In genomic region chr22:45612451-45612901, GRCh38 we compare ENCODE assay signal across 9 cellular contexts. TPM values are rescaled to one million over a fixed set of nuclear protein-coding genes. Genes with fewer than 3 reads are reported as not detected.
DNase-seq lines count a peak whose midpoint lies in the region; ATAC-seq and TF ChIP-seq lines count a peak whose summit lies in the region.
"Had no signal": no experiment of that assay in that cellular context is flagged by ENCODE, and none has a peak within 500 bp of the region (broad histone marks: within the 10 kb centered on the region; RNA-seq: fewer than 3 reads in every experiment).

No MANE protein-coding gene starts in this region.

- H3K9me3 ChIP-seq in transverse colon: no peaks in the 10 kb centered on the region
- H3K9me3 ChIP-seq: neutrophil had no signal

- no peak for TF ChIP-seq CTCF in transverse colon (IDR thresholded peaks at IDR 0.05)

- H3K4me1 Mint-ChIP-seq in stimulated activated memory B cell treated with anti-CD40 and anti-IgM and Interleukin-4, amounts not matched to agents 10 μg/mL and 1 μg/mL and 100 μg/mL, for 72 hours: no peaks in the 10 kb centered on the region

- WGBS in transverse colon (ENCODE audit: low coverage in 1 of 2), 2 donors: 60 to 86% methylated on average over 7 to 15 of the region's 15 CpGs

- H3K27me3 Mint-ChIP-seq in stimulated activated memory B cell treated with anti-CD40 and anti-IgM and Interleukin-4, amounts not matched to agents 10 μg/mL and 1 μg/mL and 100 μg/mL, for 72 hours: peaks cover 14% of the 10 kb centered on the region

- peak overlapping the region in 2 of 4 donors; percentile 7 to 8 for H3K27ac ChIP-seq in transverse colon
- H3K27ac ChIP-seq: neutrophil had no signal

- in situ Hi-C loops in transverse colon (cut with MboI; ENCODE audit: low pct_ligation_motif_present in 1 of 4, low pct_unique_long_range_greater_than_20kb in 1 of 4, low sequenced_read_pairs in 3 of 4): no loop called here

- intact Hi-C loops in Right ventricle myocardium superior (cut with DNase I): no loop called here
- intact Hi-C loops in transverse colon (cut with DNase I; ENCODE audit: low total_unique reads): no loop called here

- no peak overlapping the region for H3K27ac Mint-ChIP-seq in stimulated activated memory B cell treated with anti-CD40 and anti-IgM and Interleukin-4, amounts not matched to agents 10 μg/mL and 1 μg/mL and 100 μg/mL, for 72 hours

- no peaks in the 10 kb centered on the region for H3K36me3 Mint-ChIP-seq in stimulated activated memory B cell treated with anti-CD40 and anti-IgM and Interleukin-4, amounts not matched to agents 10 μg/mL and 1 μg/mL and 100 μg/mL, for 72 hours

- H3K27me3 ChIP-seq in transverse colon: no peaks in the 10 kb centered on the region

- no peak for TF ChIP-seq POLR2A in transverse colon (IDR thresholded peaks at IDR 0.05)

- H3K9me3 Mint-ChIP-seq in stimulated activated memory B cell treated with anti-CD40 and anti-IgM and Interleukin-4, amounts not matched to agents 10 μg/mL and 1 μg/mL and 100 μg/mL, for 72 hours: peaks cover 3% of the 10 kb centered on the region

- peak; percentile 5 for DNase-seq in activated CD4-positive, alpha-beta T cell treated with anti-CD3 and anti-CD28 coated beads for 4 hours
- no peak for DNase-seq in activated CD4-positive, alpha-beta T cell treated with anti-CD3 and anti-CD28 coated beads, Interleukin-2, amount 50 U/mL, for 1 hour
- DNase-seq in activated CD8-positive, alpha-beta memory T cell treated with anti-CD3 and anti-CD28 coated beads, Interleukin-2, amount 50 U/mL, for 48 hours: peak; percentile 61
- DNase-seq in Right ventricle myocardium superior (peak; percentile 82), SIG-M5 (lab: John Stamatoyannopoulos, UW) (no peak), NCI-H226 (no peak), transverse colon (no peak)

- H3K4me3 Mint-ChIP-seq in stimulated activated memory B cell treated with anti-CD40 and anti-IgM and Interleukin-4, amounts not matched to agents 10 μg/mL and 1 μg/mL and 100 μg/mL, for 72 hours: peak overlapping the region; percentile 11

- no peaks in the 10 kb centered on the region for H3K4me1 ChIP-seq in transverse colon

- no peaks in the 10 kb centered on the region for H3K36me3 ChIP-seq in transverse colon
- H3K36me3 ChIP-seq: neutrophil had no signal

- peak; percentile 83 for ATAC-seq in Right ventricle myocardium superior (ENCODE audit: poor library complexity)
- peak; percentile 24 for ATAC-seq in stimulated activated memory B cell treated with anti-CD40 and anti-IgM and Interleukin-4, amounts not matched to agents 10 μg/mL and 1 μg/mL and 100 μg/mL, for 72 hours

- TF ChIP-seq EP300 in transverse colon (IDR thresholded peaks at IDR 0.05; ENCODE audit: low read depth): no peak

- no peak overlapping the region for H3K4me3 ChIP-seq in transverse colon

RNA-seq across cellular contexts. Expression of gene ATXN10, which starts 59.2 kb away (rescaled TPM):
- 119 TPM for total RNA-seq in Right ventricle myocardium superior
- total RNA-seq in transverse colon: 10 to 100 TPM; 27.3 to 88.3 (median 47.8) TPM

Comparison
In these comparisons a context has a peak if more than half of its experiments do, and no peak if none do; other contexts are left out.
1. DNase-seq: peak in activated CD4-positive, alpha-beta T cell treated with anti-CD3 and anti-CD28 coated beads for 4 hours (2 of 2), activated CD8-positive, alpha-beta memory T cell treated with anti-CD3 and anti-CD28 coated beads, Interleukin-2, amount 50 U/mL, for 48 hours (single experiment) and Right ventricle myocardium superior (single experiment); none in activated CD4-positive, alpha-beta T cell treated with anti-CD3 and anti-CD28 coated beads, Interleukin-2, amount 50 U/mL, for 1 hour (single experiment), SIG-M5 (single experiment), NCI-H226 (single experiment) and transverse colon (single experiment).